8 cellular contexts compared by ENCODE assay signal in genomic region chr11:63769719-63770443, GRCh38. TPM values are rescaled to one million over a fixed set of nuclear protein-coding genes. Genes with fewer than 3 reads are reported as not detected.
DNase-seq lines count a peak whose midpoint lies in the region; ATAC-seq and TF ChIP-seq lines count a peak whose summit lies in the region.

No MANE protein-coding gene starts in this region.

- TF ChIP-seq CTCF in AG04450 (IDR thresholded peaks at IDR 0.05; ENCODE audit: low read depth, low read length): no peak
- no peak for TF ChIP-seq CTCF in breast epithelium (IDR thresholded peaks at IDR 0.05)

- H3K4me1 ChIP-seq in breast epithelium: peaks cover 0 to 16% of the 10 kb centered on the region in 2 donors

- CTCF ChIA-PET in AG04450 (lab: Charles Lee): interaction anchor here (0.6 to 1.1 kb wide), 4 partner anchors 68 to 378 kb away, joined by 3 to 5 read pairs (median 4); partner anchors contain the start of gene MARK2

- H3K27ac ChIP-seq in AG04450 (ENCODE audit: low read depth, low read length) (no peak overlapping the region), breast epithelium (peak overlapping the region; percentile 61 to 88)

- H3K9me3 ChIP-seq in AG04450 (ENCODE audit: control insufficient read depth, insufficient read depth, low read length): no peaks in the 10 kb centered on the region
- no peaks in the 10 kb centered on the region for H3K9me3 ChIP-seq in breast epithelium

- intact Hi-C loops in breast epithelium (cut with DNase I; ENCODE audit: low total_unique reads): loop anchor here (2.0 kb wide), 1 partner anchor 169 kb away; the partner anchor contains the start of gene NAA40

- ATAC-seq in HG03196 (IDR thresholded peaks at IDR 0.05; ENCODE audit: unreplicated experiment) (no peak), HG02938 (IDR thresholded peaks at IDR 0.05; ENCODE audit: unreplicated experiment) (no peak), HG02588 (IDR thresholded peaks at IDR 0.05; ENCODE audit: unreplicated experiment) (no peak)

- TF ChIP-seq POLR2A in breast epithelium (IDR thresholded peaks at IDR 0.05): no peak

- DNase-seq in AG04450 (ENCODE audit: low read depth, low spot score) (no peak), breast epithelium (ENCODE audit: low spot score in 2 of 2) (no peak), mesenteric fat pad (ENCODE audit: low spot score) (peak; percentile 53), NCI-H2196 treated with DMSO at 0.1 percent for 48 hours (lab: John Stamatoyannopoulos, UW; ENCODE audit: unreplicated experiment) (no peak)
- DNase-seq in Jurkat, Clone E6-1 (ENCODE audit: low read depth, low spot score): no peak

- H3K4me3 ChIP-seq in AG04450 (ENCODE audit: low read depth, low read length) (peak overlapping the region; percentile 80), breast epithelium (peak overlapping the region; percentile 88 to 99 (median 90))
- peak overlapping the region; percentile 74 for H3K4me3 ChIP-seq in Jurkat, Clone E6-1 (ENCODE audit: low read length)

- H3K27me3 ChIP-seq in AG04450 (ENCODE audit: control insufficient read depth, insufficient read depth, low read length): no peaks in the 10 kb centered on the region
- H3K27me3 ChIP-seq in breast epithelium: no peaks in the 10 kb centered on the region

- H3K36me3 ChIP-seq in breast epithelium: no peaks in the 10 kb centered on the region

- POLR2A ChIA-PET in AG04450 (lab: Yijun Ruan, JAX): interaction anchor here (0.8 to 1.5 kb wide), 4 partner anchors 33 to 176 kb away, joined by 3 to 5 read pairs (median 4); partner anchors contain the start of gene MARK2

RNA-seq across cellular contexts. Expression of gene ZFTA, which starts 1.3 kb away (rescaled TPM):
- polyA plus RNA-seq in AG04450 (2011; rRNA removed): 8.3 and 8.6 TPM in 2 replicates
- 7.6 and 8.4 TPM in 2 replicates for polyA minus RNA-seq in AG04450 (2011; rRNA and poly(A)+ RNA removed)
- 16.1 TPM for polyA plus RNA-seq in Jurkat, Clone E6-1 (2012; ENCODE audit: insufficient read depth, insufficient read length)
- 10 to 100 TPM in 1 of 3 donors, 1 to 10 TPM in 2; 8.8 to 12.5 (median 9.7) TPM for total RNA-seq in breast epithelium
- total RNA-seq in mesenteric fat pad: 15.3 TPM

RNA-seq across cellular contexts. Expression of gene SPINDOC, which starts 43.4 kb away (rescaled TPM):
- polyA plus RNA-seq in AG04450 (2011; rRNA removed): 15.8 and 20.9 TPM in 2 replicates
- polyA minus RNA-seq in AG04450 (2011; rRNA and poly(A)+ RNA removed): 9.1 and 11.2 TPM in 2 replicates
- polyA plus RNA-seq in Jurkat, Clone E6-1 (2012; ENCODE audit: insufficient read depth, insufficient read length): 77.2 TPM
- total RNA-seq in breast epithelium (10 to 100 TPM in 2 of 3 donors, 1 to 10 TPM in 1; 4.8 to 13.8 (median 12.1) TPM), mesenteric fat pad (16.2 TPM)
